ENCODE assay signal across 2 cellular contexts in the genomic region with DNA sequence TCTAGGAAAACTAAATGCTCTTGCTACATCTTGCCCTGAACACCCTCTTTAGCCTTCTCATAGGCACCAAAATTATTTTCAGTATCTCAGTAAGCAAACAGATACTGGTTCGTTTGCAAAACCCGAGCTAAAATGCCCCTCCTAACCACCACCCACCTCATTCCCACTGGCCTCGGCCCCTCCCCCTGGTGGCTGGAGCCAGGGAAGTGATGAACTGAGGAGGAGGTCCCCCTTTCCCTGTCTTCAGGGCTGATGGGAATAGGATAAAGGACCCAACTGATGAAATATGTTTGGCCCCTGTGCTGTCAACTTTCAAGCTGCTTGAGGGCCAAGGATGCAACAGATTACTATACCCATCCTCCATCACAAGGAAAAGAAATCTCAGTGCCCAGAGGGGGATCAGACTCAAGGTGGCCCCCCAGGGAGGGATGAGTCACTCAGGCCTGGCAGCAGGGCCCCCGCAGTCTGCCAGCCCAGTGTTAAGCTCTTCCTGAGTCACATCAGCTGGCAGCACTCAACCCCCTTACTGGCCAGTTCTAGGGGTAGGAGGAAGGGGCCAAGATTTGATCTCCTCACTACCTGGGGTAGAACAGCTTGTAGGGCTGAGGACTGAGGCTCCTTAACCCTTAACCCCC.
TF ChIP-seq lines count a peak whose summit lies in the region.

No MANE protein-coding gene starts in this region.

TF ChIP-seq in K562, 482 proteins besides CTCF, POLR2A, EP300 and RAD21:
- no peak for TF ChIP-seq NR2F6 (CRISPR knock-in tag; IDR thresholded peaks at IDR 0.05)
- TF ChIP-seq TCF3 (CRISPR knock-in tag; IDR thresholded peaks at IDR 0.05) = no peak
- TF ChIP-seq, protein P1, sequence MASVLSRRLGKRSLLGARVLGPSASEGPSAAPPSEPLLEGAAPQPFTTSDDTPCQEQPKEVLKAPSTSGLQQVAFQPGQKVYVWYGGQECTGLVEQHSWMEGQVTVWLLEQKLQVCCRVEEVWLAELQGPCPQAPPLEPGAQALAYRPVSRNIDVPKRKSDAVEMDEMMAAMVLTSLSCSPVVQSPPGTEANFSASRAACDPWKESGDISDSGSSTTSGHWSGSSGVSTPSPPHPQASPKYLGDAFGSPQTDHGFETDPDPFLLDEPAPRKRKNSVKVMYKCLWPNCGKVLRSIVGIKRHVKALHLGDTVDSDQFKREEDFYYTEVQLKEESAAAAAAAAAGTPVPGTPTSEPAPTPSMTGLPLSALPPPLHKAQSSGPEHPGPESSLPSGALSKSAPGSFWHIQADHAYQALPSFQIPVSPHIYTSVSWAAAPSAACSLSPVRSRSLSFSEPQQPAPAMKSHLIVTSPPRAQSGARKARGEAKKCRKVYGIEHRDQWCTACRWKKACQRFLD (CRISPR knock-in tag; IDR thresholded peaks at IDR 0.05) = no peak
- no peak for TF ChIP-seq TOE1 (IDR thresholded peaks at IDR 0.05; ENCODE audit: borderline replicate concordance)
- no peak for TF ChIP-seq TOE1 (CRISPR knock-in tag; IDR thresholded peaks at IDR 0.05; ENCODE audit: borderline replicate concordance, low read depth)
- TF ChIP-seq SOX6 (IDR thresholded peaks at IDR 0.05) = no peak
- no peak for TF ChIP-seq TBP (optimal IDR thresholded peaks at IDR 0.05; ENCODE audit: low read depth, low read length)
- TF ChIP-seq SRF (CRISPR knock-in tag; IDR thresholded peaks at IDR 0.05) = no peak
- no peak for TF ChIP-seq FOXJ3 (CRISPR knock-in tag; IDR thresholded peaks at IDR 0.05)
- TF ChIP-seq, protein P2, sequence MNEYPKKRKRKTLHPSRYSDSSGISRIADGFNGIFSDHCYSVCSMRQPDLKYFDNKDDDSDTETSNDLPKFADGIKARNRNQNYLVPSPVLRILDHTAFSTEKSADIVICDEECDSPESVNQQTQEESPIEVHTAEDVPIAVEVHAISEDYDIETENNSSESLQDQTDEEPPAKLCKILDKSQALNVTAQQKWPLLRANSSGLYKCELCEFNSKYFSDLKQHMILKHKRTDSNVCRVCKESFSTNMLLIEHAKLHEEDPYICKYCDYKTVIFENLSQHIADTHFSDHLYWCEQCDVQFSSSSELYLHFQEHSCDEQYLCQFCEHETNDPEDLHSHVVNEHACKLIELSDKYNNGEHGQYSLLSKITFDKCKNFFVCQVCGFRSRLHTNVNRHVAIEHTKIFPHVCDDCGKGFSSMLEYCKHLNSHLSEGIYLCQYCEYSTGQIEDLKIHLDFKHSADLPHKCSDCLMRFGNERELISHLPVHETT (CRISPR knock-in tag; conservative IDR thresholded peaks at IDR 0.05 in 1 of 2, IDR thresholded peaks at IDR 0.05 in 1 of 2) = no peak
- TF ChIP-seq ZFP30 (CRISPR knock-in tag; IDR thresholded peaks at IDR 0.05; ENCODE audit: borderline replicate concordance) = no peak
- no peak for TF ChIP-seq HDAC3 (IDR thresholded peaks at IDR 0.05; ENCODE audit: borderline replicate concordance, partially characterized antibody)
- TF ChIP-seq ZNF354B (CRISPR knock-in tag; IDR thresholded peaks at IDR 0.05) = no peak
- no peak for TF ChIP-seq PHB2 (IDR thresholded peaks at IDR 0.05; ENCODE audit: low read depth)
- no peak for TF ChIP-seq EHMT2 (IDR thresholded peaks at IDR 0.05)
- TF ChIP-seq NEUROD1 (IDR thresholded peaks at IDR 0.05; ENCODE audit: borderline replicate concordance, low read depth, low read length, partially characterized antibody) = no peak
- TF ChIP-seq ZNF324 (CRISPR knock-in tag; IDR thresholded peaks at IDR 0.05) = no peak
- TF ChIP-seq SETDB1 (IDR thresholded peaks at IDR 0.05; ENCODE audit: low read length) = no peak
TF ChIP-seq in K562: peak in this region for 0.

TF ChIP-seq in HEK293T, 16 proteins besides CTCF, POLR2A, EP300 and RAD21:
- TF ChIP-seq, protein P3, sequence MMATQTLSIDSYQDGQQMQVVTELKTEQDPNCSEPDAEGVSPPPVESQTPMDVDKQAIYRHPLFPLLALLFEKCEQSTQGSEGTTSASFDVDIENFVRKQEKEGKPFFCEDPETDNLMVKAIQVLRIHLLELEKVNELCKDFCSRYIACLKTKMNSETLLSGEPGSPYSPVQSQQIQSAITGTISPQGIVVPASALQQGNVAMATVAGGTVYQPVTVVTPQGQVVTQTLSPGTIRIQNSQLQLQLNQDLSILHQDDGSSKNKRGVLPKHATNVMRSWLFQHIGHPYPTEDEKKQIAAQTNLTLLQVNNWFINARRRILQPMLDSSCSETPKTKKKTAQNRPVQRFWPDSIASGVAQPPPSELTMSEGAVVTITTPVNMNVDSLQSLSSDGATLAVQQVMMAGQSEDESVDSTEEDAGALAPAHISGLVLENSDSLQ (IDR thresholded peaks at IDR 0.05) = no peak
- TF ChIP-seq HDGF (IDR thresholded peaks at IDR 0.05; ENCODE audit: borderline replicate concordance) = no peak
- no peak for TF ChIP-seq BHLHE40 (IDR thresholded peaks at IDR 0.05; ENCODE audit: borderline replicate concordance)
- TF ChIP-seq CTBP1 (IDR thresholded peaks at IDR 0.05; ENCODE audit: borderline replicate concordance) = no peak
- TF ChIP-seq FOXA1 (IDR thresholded peaks at IDR 0.05) = no peak
- no peak for TF ChIP-seq SUZ12 (IDR thresholded peaks at IDR 0.05)
